ENCODE assay signal across 25 cellular contexts in genomic region chr13:23670793-23671192, GRCh38.
"Had no signal": no experiment of that assay in that cellular context is flagged by ENCODE, and none has a peak within 500 bp of the region (broad histone marks: within the 10 kb centered on the region; RNA-seq: fewer than 3 reads in every experiment).

No MANE protein-coding gene starts in this region.

- H3K9me3 ChIP-seq: esophagus muscularis mucosa, gastrocnemius medialis, lower lobe of right lung, pancreas, stomach, thyroid gland had no signal

- H3K4me3 ChIP-seq: esophagus muscularis mucosa, gastrocnemius medialis, lower lobe of right lung, pancreas, stomach, thyroid gland had no signal

- H3K36me3 Mint-ChIP-seq: natural killer cell; stimulated activated effector memory CD8-positive, alpha-beta T cell treated with anti-CD3 and anti-CD28 coated beads, Interleukin-12 subunit alpha, Interleukin-12 subunit beta, amount 100 ng/mL, for 72 hours had no signal

- H3K4me3 Mint-ChIP-seq: dendritic cell treated with granulocyte-macrophage colony-stimulating factor and Interleukin-4, amounts not matched to agents 40 ng/mL and 50 ng/mL, for 4 days; endodermal cell; natural killer cell; stimulated activated effector memory CD8-positive, alpha-beta T cell treated with anti-CD3 and anti-CD28 coated beads, Interleukin-12 subunit alpha, Interleukin-12 subunit beta, amount 100 ng/mL, for 72 hours had no signal

- H3K36me3 ChIP-seq: esophagus muscularis mucosa, gastrocnemius medialis, pancreas, stomach, thyroid gland had no signal

- ATAC-seq: gastrocnemius medialis; left colon; lower lobe of right lung; natural killer cell; stimulated activated effector memory CD8-positive, alpha-beta T cell treated with anti-CD3 and anti-CD28 coated beads, Interleukin-12 subunit alpha, Interleukin-12 subunit beta, amount 100 ng/mL, for 72 hours had no signal

- H3K27ac ChIP-seq: epithelial cell of prostate, esophagus muscularis mucosa, lower lobe of right lung, pancreas, thyroid gland had no signal

- H3K9me3 Mint-ChIP-seq: dendritic cell treated with granulocyte-macrophage colony-stimulating factor and Interleukin-4, amounts not matched to agents 40 ng/mL and 50 ng/mL, for 4 days; endodermal cell; natural killer cell; stimulated activated effector memory CD8-positive, alpha-beta T cell treated with anti-CD3 and anti-CD28 coated beads, Interleukin-12 subunit alpha, Interleukin-12 subunit beta, amount 100 ng/mL, for 72 hours had no signal

- H3K4me1 Mint-ChIP-seq: natural killer cell had no signal

- H3K4me1 ChIP-seq: lower lobe of right lung, pancreas, thyroid gland had no signal

- H3K27me3 Mint-ChIP-seq: dendritic cell treated with granulocyte-macrophage colony-stimulating factor and Interleukin-4, amounts not matched to agents 40 ng/mL and 50 ng/mL, for 4 days had no signal

- H3K27ac Mint-ChIP-seq: dendritic cell treated with granulocyte-macrophage colony-stimulating factor and Interleukin-4, amounts not matched to agents 40 ng/mL and 50 ng/mL, for 4 days; endodermal cell; natural killer cell; stimulated activated effector memory CD8-positive, alpha-beta T cell treated with anti-CD3 and anti-CD28 coated beads, Interleukin-12 subunit alpha, Interleukin-12 subunit beta, amount 100 ng/mL, for 72 hours had no signal

- H3K27me3 ChIP-seq: esophagus muscularis mucosa, gastrocnemius medialis, pancreas, stomach, thyroid gland had no signal

- FAIRE-seq: colon, pancreas had no signal

- DNase-seq: effector CD8-positive, alpha-beta T cell; endodermal cell; gastrocnemius medialis; head of caudate nucleus; hippocampal formation; islet precursor cell; kidney glomerular epithelial cell; left colon; left ventricle myocardium superior; lower lobe of right lung; natural killer cell; occipital lobe; pancreas; retina; stimulated activated CD4-positive, alpha-beta T cell treated with anti-CD3 and anti-CD28 coated beads, Interleukin-2, amount 100 ng/mL, for 24 hours; stimulated activated CD4-positive, alpha-beta T cell treated with anti-CD3 and anti-CD28 coated beads, Interleukin-4, amount 100 ng/mL, for 24 hours; stimulated activated naive CD4-positive, alpha-beta T cell treated with Interleukin-2 at 50 U/mL for 16 hours; stomach; thyroid gland; trophoblast cell had no signal
